In the genomic region with DNA sequence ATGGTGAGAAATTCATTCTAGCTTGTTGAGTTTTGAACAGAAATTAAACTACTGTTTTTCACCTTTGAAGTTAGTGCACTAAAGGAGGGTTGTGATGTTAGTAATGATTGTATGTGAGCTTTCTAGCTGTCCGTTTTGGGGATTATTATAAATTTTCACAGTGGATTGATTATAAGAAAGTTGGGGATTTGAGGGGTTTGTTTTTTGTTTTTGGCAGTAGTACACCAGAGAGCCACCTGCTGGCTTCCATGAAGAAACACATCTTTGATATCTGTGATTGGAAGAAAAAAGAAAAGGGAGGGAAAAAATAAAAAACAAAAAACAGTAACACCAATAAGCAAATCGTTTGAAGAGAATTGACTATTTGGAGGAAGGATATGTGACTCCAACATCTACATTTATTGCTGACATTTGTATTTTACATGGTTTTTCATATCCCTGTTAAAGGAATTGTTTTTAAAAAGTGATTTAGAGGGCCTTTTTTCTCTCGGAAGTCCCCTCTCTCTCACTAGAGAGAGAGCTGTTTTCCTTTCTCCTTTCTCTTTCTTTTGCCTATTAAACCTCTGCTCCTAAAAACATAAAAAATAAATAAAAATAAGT, we compare ENCODE assay signal across 11 cellular contexts.
DNase-seq lines count a peak whose midpoint lies in the region; ATAC-seq, FAIRE-seq and TF ChIP-seq lines count a peak whose summit lies in the region.
"Had no signal": no experiment of that assay in that cellular context is flagged by ENCODE, and none has a peak within 500 bp of the region (broad histone marks: within the 10 kb centered on the region; RNA-seq: fewer than 3 reads in every experiment).

No MANE protein-coding gene starts in this region.

- H2AFZ ChIP-seq in hepatocyte: no peak overlapping the region

- FAIRE-seq in A204.1 (lab: Jason Lieb, UNC): peak; percentile 68

- no peaks in the 10 kb centered on the region for H3K27me3 Mint-ChIP-seq in activated T-helper 2 cell treated with anti-CD3 and anti-CD28 coated beads, Interferon-gamma antibody, Interleukin-2, Interleukin-4, amounts not matched to agents 10 μg/mL and 5 μg/mL and 100 μg/mL, durations not matched to agents 14 hours and 24 hours and 36 hours (ENCODE audit: low read depth)
- H3K27me3 Mint-ChIP-seq in activated T-cell treated with anti-CD3 and anti-CD28 coated beads, Interleukin-2, amount 50 U/mL, for 4 hours (ENCODE audit: low read depth): no peaks in the 10 kb centered on the region

- H3K9me3 Mint-ChIP-seq in activated T-helper 2 cell treated with anti-CD3 and anti-CD28 coated beads, Interferon-gamma antibody, Interleukin-2, Interleukin-4, amounts not matched to agents 10 μg/mL and 5 μg/mL and 100 μg/mL, durations not matched to agents 14 hours and 24 hours and 36 hours: peaks cover 12% of the 10 kb centered on the region
- peaks cover 12% of the 10 kb centered on the region for H3K9me3 Mint-ChIP-seq in activated T-cell treated with anti-CD3 and anti-CD28 coated beads, Interleukin-2, amount 50 U/mL, for 4 hours

- no peak overlapping the region for H3K4me2 ChIP-seq in hepatocyte

- H3K36me3 Mint-ChIP-seq in activated T-helper 2 cell treated with anti-CD3 and anti-CD28 coated beads, Interferon-gamma antibody, Interleukin-2, Interleukin-4, amounts not matched to agents 10 μg/mL and 5 μg/mL and 100 μg/mL, durations not matched to agents 14 hours and 24 hours and 36 hours (ENCODE audit: low read depth): no peaks in the 10 kb centered on the region
- no peaks in the 10 kb centered on the region for H3K36me3 Mint-ChIP-seq in activated T-cell treated with anti-CD3 and anti-CD28 coated beads, Interleukin-2, amount 50 U/mL, for 4 hours (ENCODE audit: insufficient read depth)

- no peaks in the 10 kb centered on the region for H3K4me1 Mint-ChIP-seq in activated T-helper 2 cell treated with anti-CD3 and anti-CD28 coated beads, Interferon-gamma antibody, Interleukin-2, Interleukin-4, amounts not matched to agents 10 μg/mL and 5 μg/mL and 100 μg/mL, durations not matched to agents 14 hours and 24 hours and 36 hours (ENCODE audit: low read depth)
- no peaks in the 10 kb centered on the region for H3K4me1 Mint-ChIP-seq in activated T-cell treated with anti-CD3 and anti-CD28 coated beads, Interleukin-2, amount 50 U/mL, for 4 hours (ENCODE audit: low read depth)

- no peaks in the 10 kb centered on the region for H3K9me2 ChIP-seq in hepatocyte (replicated peaks; ENCODE audit: insufficient read depth)

- no peak overlapping the region for H3K27ac Mint-ChIP-seq in activated T-helper 2 cell treated with anti-CD3 and anti-CD28 coated beads, Interferon-gamma antibody, Interleukin-2, Interleukin-4, amounts not matched to agents 10 μg/mL and 5 μg/mL and 100 μg/mL, durations not matched to agents 14 hours and 24 hours and 36 hours

- no peak for ATAC-seq in activated T-cell treated with anti-CD3 and anti-CD28 coated beads, Interleukin-2, amount 50 U/mL, for 4 hours

- no peaks in the 10 kb centered on the region for H4K20me1 ChIP-seq in hepatocyte (ENCODE audit: insufficient read depth, poor library complexity, severe bottlenecking)

- TF ChIP-seq POLR2A in thyroid gland (IDR thresholded peaks at IDR 0.05): no peak

- no peaks in the 10 kb centered on the region for H3K4me1 ChIP-seq in hepatocyte (ENCODE audit: insufficient read depth)
- H3K4me1 ChIP-seq in thyroid gland: no peaks in the 10 kb centered on the region

- TF ChIP-seq CTCF in hepatocyte (IDR thresholded peaks at IDR 0.05; ENCODE audit: poor library complexity) (peak; percentile 63), thyroid gland (IDR thresholded peaks at IDR 0.05) (peak in 2 of 6 experiments; percentile 30 to 36)

- H3K9me3 ChIP-seq in hepatocyte (ENCODE audit: low read depth) (no peaks in the 10 kb centered on the region), thyroid gland (no peaks in the 10 kb centered on the region)

- H3K27me3 ChIP-seq in hepatocyte (no peaks in the 10 kb centered on the region), thyroid gland (no peaks in the 10 kb centered on the region)

- H3K36me3 ChIP-seq in hepatocyte (replicated peaks; ENCODE audit: insufficient read depth, low read depth): no peaks in the 10 kb centered on the region
- H3K36me3 ChIP-seq in thyroid gland: no peaks in the 10 kb centered on the region

- H3K79me2 ChIP-seq in hepatocyte: no peaks in the 10 kb centered on the region

- H3K4me3 Mint-ChIP-seq in activated T-helper 2 cell treated with anti-CD3 and anti-CD28 coated beads, Interferon-gamma antibody, Interleukin-2, Interleukin-4, amounts not matched to agents 10 μg/mL and 5 μg/mL and 100 μg/mL, durations not matched to agents 14 hours and 24 hours and 36 hours (ENCODE audit: low read depth): no peak overlapping the region
- H3K4me3 Mint-ChIP-seq in activated T-cell treated with anti-CD3 and anti-CD28 coated beads, Interleukin-2, amount 50 U/mL, for 4 hours: no peak overlapping the region

- H3K4me3 ChIP-seq in hepatocyte (no peak overlapping the region), thyroid gland (replicated peaks in 1 of 3) (no peak overlapping the region)
- H3K4me3 ChIP-seq: SK-N-MC had no signal

- intact Hi-C loops in thyroid gland (cut with DNase I): no loop called here
- intact Hi-C loops in activated T-helper 2 cell treated with anti-CD3 and anti-CD28 coated beads, Interferon-gamma antibody, Interleukin-2, Interleukin-4, amounts not matched to agents 10 μg/mL and 5 μg/mL and 100 μg/mL, durations not matched to agents 14 hours and 24 hours and 36 hours (cut with micrococcal nuclease): no loop called here

- WGBS in hepatocyte (ENCODE audit: low lambda C conversion rate, missing lambda C conversion rate): 25% methylated on average over 3 of the region's 3 CpGs
- 29% methylated on average over 3 of the region's 3 CpGs for WGBS in thyroid gland, 2 donors

- peak; percentile 46 for DNase-seq in EL
- DNase-seq in SK-N-DZ (ENCODE audit: low spot score): peak; percentile 20
- DNase-seq in hepatocyte (ENCODE audit: low spot score): peak; percentile 14
- no peak for DNase-seq in hepatic stellate cell (ENCODE audit: low spot score)
- DNase-seq in thyroid gland: no peak
- no peak for DNase-seq in activated T-helper 2 cell treated with anti-CD3 and anti-CD28 coated beads, Interferon-gamma antibody, Interleukin-2, Interleukin-4, amounts not matched to agents 10 μg/mL and 5 μg/mL and 100 μg/mL, durations not matched to agents 14 hours and 24 hours and 36 hours (ENCODE audit: low spot score)
- no peak for DNase-seq in activated T-cell treated with anti-CD3 and anti-CD28 coated beads, Interleukin-2, amount 50 U/mL, for 4 hours
- DNase-seq: activated gamma-delta T cell; stimulated activated CD4-positive, alpha-beta T cell treated with anti-CD3 and anti-CD28 coated beads, Interleukin-12 subunit alpha, Interleukin-12 subunit beta, amount 100 ng/mL, for 4 hours had no signal

- H3K27ac ChIP-seq in hepatocyte (no peak overlapping the region), thyroid gland (no peak overlapping the region)
- H3K27ac ChIP-seq: SK-N-MC had no signal

Comparison
In these comparisons a context has a peak if more than half of its experiments do, and no peak if none do; other contexts are left out.
1. DNase-seq: peak in EL (single experiment), SK-N-DZ (single experiment) and hepatocyte (single experiment); none in hepatic stellate cell (single experiment), thyroid gland (0 of 2), activated T-helper 2 cell treated with anti-CD3 and anti-CD28 coated beads, Interferon-gamma antibody, Interleukin-2, Interleukin-4, amounts not matched to agents 10 μg/mL and 5 μg/mL and 100 μg/mL, durations not matched to agents 14 hours and 24 hours and 36 hours (single experiment) and activated T-cell treated with anti-CD3 and anti-CD28 coated beads, Interleukin-2, amount 50 U/mL, for 4 hours (single experiment).